In the genomic region with DNA sequence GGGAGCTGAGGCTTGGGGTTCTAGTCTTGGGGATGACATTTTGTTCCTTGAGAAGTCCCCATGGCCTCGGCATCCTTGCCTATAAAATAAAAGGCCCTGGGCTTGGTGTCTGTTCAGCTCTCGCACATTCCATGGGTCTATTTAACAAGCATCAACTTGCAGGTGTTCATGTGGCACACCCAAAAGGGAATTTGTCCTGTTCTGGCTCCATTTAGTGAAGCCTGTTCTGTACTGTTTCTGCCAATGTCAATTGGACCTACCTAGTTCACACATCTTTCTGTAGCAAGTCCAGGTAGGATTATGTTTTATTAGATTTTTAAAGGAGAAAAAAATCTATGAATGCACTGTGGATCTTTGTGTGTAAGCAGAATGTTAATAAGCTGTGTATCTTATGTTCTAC, we compare ENCODE assay signal across 25 cellular contexts.
DNase-seq lines count a peak whose midpoint lies in the region; ATAC-seq, FAIRE-seq and TF ChIP-seq lines count a peak whose summit lies in the region.
"Had no signal": no experiment of that assay in that cellular context is flagged by ENCODE, and none has a peak within 500 bp of the region (broad histone marks: within the 10 kb centered on the region; RNA-seq: fewer than 3 reads in every experiment).

No MANE protein-coding gene starts in this region.

- H3K27ac Mint-ChIP-seq in activated CD8-positive, alpha-beta T cell treated with anti-CD3 and anti-CD28 coated beads for 36 hours = no peak overlapping the region
- H3K27ac Mint-ChIP-seq: CD4-positive, alpha-beta T cell; CD8-positive, alpha-beta memory T cell; GM23338; H9 had no signal

- H3K4me1 Mint-ChIP-seq in activated CD8-positive, alpha-beta T cell treated with anti-CD3 and anti-CD28 coated beads for 36 hours (ENCODE audit: low read depth) = peaks cover 32% of the 10 kb centered on the region
- H3K4me1 Mint-ChIP-seq: GM23338 had no signal

- intact Hi-C loops in activated CD8-positive, alpha-beta T cell treated with anti-CD3 and anti-CD28 coated beads for 36 hours (cut with micrococcal nuclease) = loop anchor here (5.0 to 10.0 kb wide), 2 partner anchors 118 to 206 kb away; no protein-coding TSS in a partner anchor

- no peak for TF ChIP-seq CTCF in LNCaP clone FGC (IDR thresholded peaks at IDR 0.05; ENCODE audit: control insufficient read depth, extremely low read depth, insufficient read depth)
- TF ChIP-seq CTCF in VCaP (conservative IDR thresholded peaks at IDR 0.05) = no peak
- TF ChIP-seq CTCF in keratinocyte (optimal IDR thresholded peaks at IDR 0.05 in 1 of 3, IDR thresholded peaks at IDR 0.05 in 1 of 3, conservative IDR thresholded peaks at IDR 0.05 in 1 of 3; ENCODE audit: extremely low read depth in 1 of 3, insufficient read depth in 2 of 3, low read length in 3 of 3) = no peak
- TF ChIP-seq CTCF in activated CD8-positive, alpha-beta T cell treated with anti-CD3 and anti-CD28 coated beads for 36 hours (IDR thresholded peaks at IDR 0.05) = no peak

- H3K9ac ChIP-seq in keratinocyte (ENCODE audit: control insufficient read depth, extremely low read depth, insufficient read depth, low read length) = no peak overlapping the region
- H3K9ac ChIP-seq: BLaER1 treated with 17β-estradiol and CSF1 and Interleukin-3, amounts not matched to agents 10 nM and 100 nM had no signal

- H3K27ac ChIP-seq in VCaP (peak overlapping the region; percentile 14; the same call in 1 of the 2 replicates), epithelial cell of prostate (peak overlapping the region; percentile 82), keratinocyte (ENCODE audit: control insufficient read depth, insufficient read depth, low read length) (peak overlapping the region; percentile 26)
- H3K27ac ChIP-seq: A549; BLaER1 treated with 17β-estradiol and CSF1 and Interleukin-3, amounts not matched to agents 10 nM and 100 nM had no signal

- H3K4me3 ChIP-seq in LNCaP clone FGC (ENCODE audit: low read depth, low read length) (no peak overlapping the region), keratinocyte (ENCODE audit: control insufficient read depth in 2 of 3, extremely low read depth in 1 of 3, insufficient read depth in 2 of 3, low read depth in 1 of 3, low read length in 3 of 3) (no peak overlapping the region)
- H3K4me3 ChIP-seq: A549; BLaER1 treated with 17β-estradiol and CSF1 and Interleukin-3, amounts not matched to agents 10 nM and 100 nM; GM12878; GM23338 had no signal

- H2AFZ ChIP-seq in keratinocyte (ENCODE audit: control insufficient read depth, low read length) = peak overlapping the region; percentile 34

- no peaks in the 10 kb centered on the region for H3K9me3 Mint-ChIP-seq in activated CD8-positive, alpha-beta T cell treated with anti-CD3 and anti-CD28 coated beads for 36 hours
- H3K9me3 Mint-ChIP-seq: CD14-positive monocyte; CD4-positive, alpha-beta T cell; CD8-positive, alpha-beta memory T cell; GM23338; H9 had no signal

- POLR2A ChIA-PET in activated CD8-positive, alpha-beta T cell treated with anti-CD3 and anti-CD28 coated beads for 36 hours (lab: Charles Lee) = no interaction called here

- H3K27me3 Mint-ChIP-seq in activated CD8-positive, alpha-beta T cell treated with anti-CD3 and anti-CD28 coated beads for 36 hours = no peaks in the 10 kb centered on the region
- H3K27me3 Mint-ChIP-seq: CD4-positive, alpha-beta T cell had no signal

- H3K79me2 ChIP-seq in keratinocyte (ENCODE audit: control insufficient read depth, insufficient read depth, low read length) = no peaks in the 10 kb centered on the region

- peaks cover 3% of the 10 kb centered on the region for H3K36me3 Mint-ChIP-seq in activated CD8-positive, alpha-beta T cell treated with anti-CD3 and anti-CD28 coated beads for 36 hours (ENCODE audit: low read depth)
- H3K36me3 Mint-ChIP-seq: CD14-positive monocyte; CD8-positive, alpha-beta memory T cell had no signal

- H3K4me2 ChIP-seq in keratinocyte (ENCODE audit: control insufficient read depth, extremely low read depth, insufficient read depth, low read depth, low read length) = peak overlapping the region; percentile 17
- H3K4me2 ChIP-seq: A549, GM23338 had no signal

- H4K20me1 ChIP-seq in keratinocyte (ENCODE audit: control insufficient read depth, extremely low read depth, insufficient read depth, low read length) = no peaks in the 10 kb centered on the region
- H4K20me1 ChIP-seq: BLaER1 treated with 17β-estradiol and CSF1 and Interleukin-3, amounts not matched to agents 10 nM and 100 nM had no signal

- no peak for FAIRE-seq in keratinocyte (lab: Jason Lieb, UNC)
- FAIRE-seq in RCC 7860 (lab: Jason Lieb, UNC) = no peak
- FAIRE-seq: A549, D721Med, GM12878 had no signal

- CTCF ChIA-PET in activated CD8-positive, alpha-beta T cell treated with anti-CD3 and anti-CD28 coated beads for 36 hours (lab: Charles Lee) = interaction anchor here (2.1 kb wide), 1 partner anchor 10 kb away, joined by 10 read pairs; no protein-coding TSS in a partner anchor

- no peaks in the 10 kb centered on the region for H3K9me3 ChIP-seq in keratinocyte (ENCODE audit: control insufficient read depth, low read depth, low read length)
- H3K9me3 ChIP-seq: A549; BE2C; BLaER1 treated with 17β-estradiol and CSF1 and Interleukin-3, amounts not matched to agents 10 nM and 100 nM had no signal

- ATAC-seq in activated CD8-positive, alpha-beta T cell treated with anti-CD3 and anti-CD28 coated beads for 36 hours = no peak
- ATAC-seq: A549, GM12878, GM23338, HCT116 had no signal

- H3K4me1 ChIP-seq in keratinocyte (ENCODE audit: control insufficient read depth, extremely low read depth, insufficient read depth, low read length) = peaks cover 26% of the 10 kb centered on the region
- H3K4me1 ChIP-seq: A549, BE2C had no signal

- dilution Hi-C loops in keratinocyte (cut with MboI; ENCODE audit: extremely low pct_ligation_motif_present, low sequenced_read_pairs) = no loop called here

- H3K9me1 ChIP-seq in keratinocyte (ENCODE audit: control insufficient read depth, extremely low read depth, insufficient read depth, low read length) = no peaks in the 10 kb centered on the region

- H3K4me3 Mint-ChIP-seq in activated CD8-positive, alpha-beta T cell treated with anti-CD3 and anti-CD28 coated beads for 36 hours = no peak overlapping the region
- H3K4me3 Mint-ChIP-seq: CD14-positive monocyte; CD4-positive, alpha-beta T cell; CD8-positive, alpha-beta memory T cell; GM23338; H9 had no signal

- DNase-seq in LNCaP clone FGC (ENCODE audit: low read depth) (peak; percentile 89), epithelial cell of prostate (ENCODE audit: low read depth, low spot score) (no peak), keratinocyte (ENCODE audit: low read depth, low spot score) (no peak), RCC 7860 (ENCODE audit: low spot score) (no peak)
- DNase-seq in activated CD4-positive, alpha-beta T cell treated with anti-CD3 and anti-CD28 coated beads, Interleukin-2, amount 50 U/mL, for 48 hours = no peak
- DNase-seq in activated CD8-positive, alpha-beta T cell treated with anti-CD3 and anti-CD28 coated beads for 36 hours = no peak
- DNase-seq: 8988T; ACHN; AML-193; BE2C; CD4-positive, alpha-beta T cell; CD8-positive, alpha-beta memory T cell; DMS 273 treated with DMSO at 0.1 percent for 48 hours; DMS79; EL; GDM1; H9 had no signal

- H3K36me3 ChIP-seq in keratinocyte (ENCODE audit: control insufficient read depth in 2 of 2, extremely low read depth in 1 of 2, insufficient read depth in 2 of 2, low read length in 2 of 2) = no peaks in the 10 kb centered on the region
- H3K36me3 ChIP-seq: BE2C; BLaER1 treated with 17β-estradiol and CSF1 and Interleukin-3, amounts not matched to agents 10 nM and 100 nM had no signal

- no peaks in the 10 kb centered on the region for H3K27me3 ChIP-seq in keratinocyte (ENCODE audit: control insufficient read depth, extremely low read depth, insufficient read depth, low read length)
- H3K27me3 ChIP-seq: BLaER1 treated with 17β-estradiol and CSF1 and Interleukin-3, amounts not matched to agents 10 nM and 100 nM had no signal

Comparison
In these comparisons a context has a peak if more than half of its experiments do, and no peak if none do; other contexts are left out.
1. H3K27ac ChIP-seq: peak in every context shown above with its lines; median percentile 82 in epithelial cell of prostate; 26 in keratinocyte; 14 in VCaP.